29 cellular contexts compared by ENCODE assay signal in genomic region chr6:87673237-87673636, GRCh38.
"Had no signal": no experiment of that assay in that cellular context is flagged by ENCODE, and none has a peak within 500 bp of the region (broad histone marks: within the 10 kb centered on the region; RNA-seq: fewer than 3 reads in every experiment).

No MANE protein-coding gene starts in this region.

- H3K27ac Mint-ChIP-seq: dendritic cell treated with granulocyte-macrophage colony-stimulating factor and Interleukin-4, amounts not matched to agents 40 ng/mL and 50 ng/mL, for 4 days; memory B cell; natural killer cell; stimulated activated naive CD8-positive, alpha-beta T cell treated with anti-CD3 and anti-CD28 coated beads, Interleukin-15, amount 100 ng/mL, for 72 hours had no signal

- H3K4me3 Mint-ChIP-seq: dendritic cell treated with granulocyte-macrophage colony-stimulating factor and Interleukin-4, amounts not matched to agents 40 ng/mL and 50 ng/mL, for 4 days; immature natural killer cell; memory B cell; natural killer cell; stimulated activated naive CD8-positive, alpha-beta T cell treated with anti-CD3 and anti-CD28 coated beads, Interleukin-15, amount 100 ng/mL, for 72 hours had no signal

- H3K9me3 ChIP-seq: colonic mucosa, esophagus muscularis mucosa, heart right ventricle, left ventricle myocardium inferior, lower lobe of right lung, pancreas, suprapubic skin, transverse colon, upper lobe of right lung, uterus had no signal

- H3K4me1 ChIP-seq: colonic mucosa, foreskin keratinocyte, pancreas, suprapubic skin, uterus had no signal

- H3K36me3 ChIP-seq: uterus had no signal

- H3K36me3 Mint-ChIP-seq: natural killer cell had no signal

- H3K27ac ChIP-seq: colonic mucosa, esophagus muscularis mucosa, foreskin keratinocyte, heart right ventricle, left ventricle myocardium inferior, lower lobe of right lung, pancreas, suprapubic skin, transverse colon, upper lobe of right lung, uterus had no signal

- ATAC-seq: foreskin keratinocyte; heart right ventricle; left colon; lower lobe of right lung; natural killer cell; pancreas; sciatic nerve; stimulated activated naive CD8-positive, alpha-beta T cell treated with anti-CD3 and anti-CD28 coated beads, Interleukin-15, amount 100 ng/mL, for 72 hours; upper lobe of right lung had no signal

- H3K9me3 Mint-ChIP-seq: dendritic cell treated with granulocyte-macrophage colony-stimulating factor and Interleukin-4, amounts not matched to agents 40 ng/mL and 50 ng/mL, for 4 days; immature natural killer cell; memory B cell; natural killer cell; stimulated activated naive CD8-positive, alpha-beta T cell treated with anti-CD3 and anti-CD28 coated beads, Interleukin-15, amount 100 ng/mL, for 72 hours had no signal

- H3K4me2 ChIP-seq: smooth muscle cell had no signal

- H3K4me3 ChIP-seq: colonic mucosa, esophagus muscularis mucosa, heart right ventricle, left ventricle myocardium inferior, lower lobe of right lung, pancreas, smooth muscle cell, suprapubic skin, transverse colon, upper lobe of right lung, uterus had no signal

- H3K27me3 Mint-ChIP-seq: dendritic cell treated with granulocyte-macrophage colony-stimulating factor and Interleukin-4, amounts not matched to agents 40 ng/mL and 50 ng/mL, for 4 days; memory B cell; stimulated activated naive CD8-positive, alpha-beta T cell treated with anti-CD3 and anti-CD28 coated beads, Interleukin-15, amount 100 ng/mL, for 72 hours had no signal

- DNase-seq: colonic mucosa; effector memory CD4-positive, alpha-beta T cell; foreskin keratinocyte; glutamatergic neuron; heart right ventricle; hypothalamus; immature natural killer cell; islet precursor cell; kidney glomerular epithelial cell; left colon; left ventricle myocardium inferior; lower lobe of right lung; natural killer cell; pancreas; stimulated activated CD4-positive, alpha-beta T cell treated with anti-CD3 and anti-CD28 coated beads, Interleukin-12 subunit alpha, Interleukin-12 subunit beta, amount 100 ng/mL, for 4 hours; stimulated activated CD4-positive, alpha-beta T cell treated with anti-CD3 and anti-CD28 coated beads, Interleukin-1b, Interleukin-23, amount 100 ng/mL, for 48 hours; stimulated activated CD4-positive, alpha-beta T cell treated with anti-CD3 and anti-CD28 coated beads, Interleukin-4, amount 100 ng/mL, for 1 hour; stimulated activated CD8-positive, alpha-beta memory T cell treated with anti-CD3 and anti-CD28 coated beads, Interleukin-4, amount 100 ng/mL, for 48 hours; stimulated activated naive CD4-positive, alpha-beta T cell; stimulated activated naive CD8-positive, alpha-beta T cell treated with anti-CD3 and anti-CD28 coated beads, Interleukin-15, amount 100 ng/mL, for 72 hours; transverse colon; upper lobe of right lung; uterus had no signal

- H3K27me3 ChIP-seq: colonic mucosa, esophagus muscularis mucosa, foreskin keratinocyte, heart right ventricle, pancreas, suprapubic skin, transverse colon, upper lobe of right lung, uterus had no signal
